In genomic region chr7:148699772-148700629, GRCh38 we compare ENCODE assay signal across 8 cellular contexts. TPM values are rescaled to one million over a fixed set of nuclear protein-coding genes. Genes with fewer than 3 reads are reported as not detected.
DNase-seq lines count a peak whose midpoint lies in the region; ATAC-seq and TF ChIP-seq lines count a peak whose summit lies in the region.

No MANE protein-coding gene starts in this region.

- peak overlapping the region; percentile 91 for H3K9ac ChIP-seq in endocrine pancreas (ENCODE audit: control insufficient read depth, insufficient read depth, low read length)

- H3K27me3 Mint-ChIP-seq in naive B cell, result no peaks in the 10 kb centered on the region

- no peaks in the 10 kb centered on the region for H3K27me3 ChIP-seq in ACC112 (ENCODE audit: insufficient read depth, low read length)
- H3K27me3 ChIP-seq in endocrine pancreas (ENCODE audit: control insufficient read depth, insufficient read depth, low read length), result no peaks in the 10 kb centered on the region

- peaks cover 57% of the 10 kb centered on the region for H3K79me2 ChIP-seq in ACC112 (ENCODE audit: control insufficient read depth, insufficient read depth, low read length, unreplicated experiment)

- H3K4me1 ChIP-seq in ACC112 (ENCODE audit: control insufficient read depth, insufficient read depth, low read length, unreplicated experiment), result peaks cover 31% of the 10 kb centered on the region
- H3K4me1 ChIP-seq in endocrine pancreas (ENCODE audit: control insufficient read depth, insufficient read depth, low read length), result no peaks in the 10 kb centered on the region

- peak overlapping the region; percentile 94 for H3K4me3 ChIP-seq in ACC112 (ENCODE audit: low read depth, low read length)
- peak overlapping the region; percentile 77 for H3K4me3 ChIP-seq in GM12875 (ENCODE audit: low read depth, low read length)
- H3K4me3 ChIP-seq in endocrine pancreas (ENCODE audit: control insufficient read depth, insufficient read depth, low read length), result peak overlapping the region; percentile 95

- peak overlapping the region; percentile 85 for H3K27ac ChIP-seq in ACC112 (ENCODE audit: low read depth, low read length)

- no peaks in the 10 kb centered on the region for H3K36me3 ChIP-seq in ACC112 (ENCODE audit: insufficient read depth, low read length)
- no peaks in the 10 kb centered on the region for H3K36me3 ChIP-seq in endocrine pancreas (ENCODE audit: control insufficient read depth, insufficient read depth, low read length)

- TF ChIP-seq CTCF in GM12875 (IDR thresholded peaks at IDR 0.05; ENCODE audit: borderline replicate concordance, insufficient read depth, low read depth, low read length), result no peak

- peak overlapping the region; percentile 67 for H2AFZ ChIP-seq in ACC112 (ENCODE audit: low read length, unreplicated experiment)

- peak overlapping the region; percentile 46 to 88 (median 80) for H3K27ac Mint-ChIP-seq in naive B cell

- no peaks in the 10 kb centered on the region for H3K9me3 ChIP-seq in endocrine pancreas (ENCODE audit: control insufficient read depth, low read length)

- peaks cover 48 to 55% (median 48%) of the 10 kb centered on the region in 3 donors for H3K4me1 Mint-ChIP-seq in naive B cell

- H3K4me3 Mint-ChIP-seq in naive B cell, result peak overlapping the region; percentile 84 to 94 (median 90)

- no peaks in the 10 kb centered on the region for H3K9me3 Mint-ChIP-seq in naive B cell

- DNase-seq in RPMI7951 (ENCODE audit: low read depth) (peak; percentile 27), naive B cell (no peak), NCI-H446 treated with DMSO at 0.1 percent for 48 hours (lab: John Stamatoyannopoulos, UW) (no peak), HPDE6-E6E7 (ENCODE audit: extremely low spot score) (no peak)

- no peaks in the 10 kb centered on the region for H3K36me3 Mint-ChIP-seq in naive B cell

- ATAC-seq in HG03095 (IDR thresholded peaks at IDR 0.05; ENCODE audit: unreplicated experiment) (peak; percentile 30), naive B cell (ENCODE audit: low read depth in 2 of 2) (no peak)

RNA-seq across cellular contexts. Expression of gene CUL1, which starts 1.3 kb away (rescaled TPM):
- total RNA-seq in RPMI7951 (2014; rRNA removed; shearing (Covaris generic)), result 56.3 and 65.1 TPM in 2 replicates
- 10 to 100 TPM; 41.3 to 58.9 (median 46.3) TPM for polyA plus RNA-seq in naive B cell (ENCODE audit: low read depth in 6 of 6)
